Comparison of ENCODE assay signal across 11 cellular contexts in genomic region chr11:117861151-117862018, GRCh38. TPM values are rescaled to one million over a fixed set of nuclear protein-coding genes. Genes with fewer than 3 reads are reported as not detected.
DNase-seq lines count a peak whose midpoint lies in the region; ATAC-seq, FAIRE-seq and TF ChIP-seq lines count a peak whose summit lies in the region.
"Had no signal": no experiment of that assay in that cellular context is flagged by ENCODE, and none has a peak within 500 bp of the region (broad histone marks: within the 10 kb centered on the region; RNA-seq: fewer than 3 reads in every experiment).

No MANE protein-coding gene starts in this region.

- DNase-seq in COLO668 (lab: John Stamatoyannopoulos, UW; ENCODE audit: unreplicated experiment) (peak; percentile 79), NCI-H2081 (lab: John Stamatoyannopoulos, UW) (peak; percentile 90 to 97), adipocyte (ENCODE audit: low read depth) (peak; percentile 20), right lobe of liver (peak in 2 of 3 donors; percentile 52 to 58), RCC 7860 (ENCODE audit: low spot score) (no peak), SHP77 (lab: John Stamatoyannopoulos, UW) (no peak), GM19238 (ENCODE audit: insufficient read length, low spot score) (no peak), GM03348 (ENCODE audit: low spot score) (no peak)
- DNase-seq: trophoblast cell had no signal

- H3K4me1 ChIP-seq in adipocyte (ENCODE audit: control insufficient read depth, insufficient read depth, low read length) (no peaks in the 10 kb centered on the region), right lobe of liver (no peaks in the 10 kb centered on the region)

- H3K9me3 ChIP-seq in adipocyte (ENCODE audit: control insufficient read depth, low read length) (no peaks in the 10 kb centered on the region), right lobe of liver (no peaks in the 10 kb centered on the region)

- no peak overlapping the region for H3K9ac ChIP-seq in adipocyte (ENCODE audit: low read length)

- ATAC-seq in right lobe of liver = peak; percentile 80 to 88 (median 80)

- H3K4me3 ChIP-seq in adipocyte (ENCODE audit: low read length) (no peak overlapping the region), right lobe of liver (no peak overlapping the region)

- intact Hi-C loops in right lobe of liver (cut with DNase I) = no loop called here

- TF ChIP-seq POLR2A in right lobe of liver (IDR thresholded peaks at IDR 0.05) = no peak

- peak overlapping the region; percentile 60 to 74 (median 66) for H3K27ac ChIP-seq in right lobe of liver
- H3K27ac ChIP-seq: C4-2B had no signal

- H3K36me3 ChIP-seq in adipocyte (ENCODE audit: control insufficient read depth, insufficient read depth, low read length, severe bottlenecking) (no peaks in the 10 kb centered on the region), right lobe of liver (no peaks in the 10 kb centered on the region)

- no peak for TF ChIP-seq CTCF in right lobe of liver (IDR thresholded peaks at IDR 0.05)

- no peak for FAIRE-seq in RCC 7860 (lab: Jason Lieb, UNC)

- H3K27me3 ChIP-seq in adipocyte (replicated peaks; ENCODE audit: control insufficient read depth, insufficient read depth, low read length) (peaks cover 7% of the 10 kb centered on the region), right lobe of liver (no peaks in the 10 kb centered on the region)

- WGBS in right lobe of liver (ENCODE audit: insufficient coverage, low coverage, low lambda C conversion rate, missing lambda C conversion rate) = 26% methylated on average over 13 of the region's 13 CpGs

RNA-seq across cellular contexts. Expression of gene FXYD6, which starts 15.1 kb away (rescaled TPM):
- 10 to 100 TPM in 2 of 6 experiments, 1 to 10 TPM in 4; 4.9 to 14.4 (median 8.9) TPM for total RNA-seq in right lobe of liver
- total RNA-seq: osteoblast had no signal

RNA-seq across cellular contexts. Expression of gene FXYD2, which starts 36.8 kb away (rescaled TPM):
- 10 to 100 TPM in 5 of 6 experiments, 1 to 10 TPM in 1; 9.3 to 13.7 (median 11.4) TPM for total RNA-seq in right lobe of liver
- total RNA-seq: osteoblast had no signal

Comparison
In these comparisons a context has a peak if more than half of its experiments do, and no peak if none do; other contexts are left out.
1. DNase-seq: peak in COLO668 (single experiment), NCI-H2081 (2 of 2), adipocyte (single experiment) and right lobe of liver (2 of 3); none in RCC 7860 (single experiment), SHP77 (0 of 2), GM19238 (single experiment) and GM03348 (single experiment).